1 cellular context compared by ENCODE assay signal in the genomic region with DNA sequence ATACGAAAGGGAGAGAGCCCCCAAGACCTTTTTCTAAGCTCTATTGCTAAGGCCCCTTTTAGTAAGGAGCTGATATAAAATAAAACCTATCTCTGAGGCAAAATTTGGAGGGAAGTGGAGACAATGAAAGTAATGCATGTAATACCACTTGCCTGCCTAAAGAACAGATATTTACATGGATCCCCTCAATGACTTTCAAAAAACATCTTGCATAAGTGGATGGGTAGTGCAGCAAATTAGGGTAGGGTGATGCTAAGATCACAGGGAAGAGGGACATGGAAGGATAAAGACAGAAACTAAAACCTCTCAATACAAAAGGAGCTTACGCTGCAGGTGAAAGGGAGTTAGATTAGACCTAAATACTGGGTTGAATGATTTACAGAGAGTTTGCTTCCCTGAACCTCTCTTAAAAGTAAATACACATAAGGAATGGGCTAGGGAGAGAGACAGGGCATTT.
TF ChIP-seq lines count a peak whose summit lies in the region.

No MANE protein-coding gene starts in this region.

TF ChIP-seq in GM12878, 131 proteins besides CTCF, POLR2A, EP300 and RAD21:
- no peak for TF ChIP-seq ZNF622 (IDR thresholded peaks at IDR 0.05)
- 0 out of 2 replicates have a peak, but pooled peaks have one; percentile 26 for TF ChIP-seq MTA3 (IDR thresholded peaks at IDR 0.05; ENCODE audit: borderline replicate concordance, low read length)
- TF ChIP-seq, protein P1, sequence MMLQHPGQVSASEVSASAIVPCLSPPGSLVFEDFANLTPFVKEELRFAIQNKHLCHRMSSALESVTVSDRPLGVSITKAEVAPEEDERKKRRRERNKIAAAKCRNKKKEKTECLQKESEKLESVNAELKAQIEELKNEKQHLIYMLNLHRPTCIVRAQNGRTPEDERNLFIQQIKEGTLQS (IDR thresholded peaks at IDR 0.05; ENCODE audit: borderline replicate concordance, extremely low read depth, low read depth, low read length): no peak
- TF ChIP-seq, protein P2, sequence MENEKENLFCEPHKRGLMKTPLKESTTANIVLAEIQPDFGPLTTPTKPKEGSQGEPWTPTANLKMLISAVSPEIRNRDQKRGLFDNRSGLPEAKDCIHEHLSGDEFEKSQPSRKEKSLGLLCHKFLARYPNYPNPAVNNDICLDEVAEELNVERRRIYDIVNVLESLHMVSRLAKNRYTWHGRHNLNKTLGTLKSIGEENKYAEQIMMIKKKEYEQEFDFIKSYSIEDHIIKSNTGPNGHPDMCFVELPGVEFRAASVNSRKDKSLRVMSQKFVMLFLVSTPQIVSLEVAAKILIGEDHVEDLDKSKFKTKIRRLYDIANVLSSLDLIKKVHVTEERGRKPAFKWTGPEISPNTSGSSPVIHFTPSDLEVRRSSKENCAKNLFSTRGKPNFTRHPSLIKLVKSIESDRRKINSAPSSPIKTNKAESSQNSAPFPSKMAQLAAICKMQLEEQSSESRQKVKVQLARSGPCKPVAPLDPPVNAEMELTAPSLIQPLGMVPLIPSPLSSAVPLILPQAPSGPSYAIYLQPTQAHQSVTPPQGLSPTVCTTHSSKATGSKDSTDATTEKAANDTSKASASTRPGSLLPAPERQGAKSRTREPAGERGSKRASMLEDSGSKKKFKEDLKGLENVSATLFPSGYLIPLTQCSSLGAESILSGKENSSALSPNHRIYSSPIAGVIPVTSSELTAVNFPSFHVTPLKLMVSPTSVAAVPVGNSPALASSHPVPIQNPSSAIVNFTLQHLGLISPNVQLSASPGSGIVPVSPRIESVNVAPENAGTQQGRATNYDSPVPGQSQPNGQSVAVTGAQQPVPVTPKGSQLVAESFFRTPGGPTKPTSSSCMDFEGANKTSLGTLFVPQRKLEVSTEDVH (IDR thresholded peaks at IDR 0.05; ENCODE audit: low read depth, partially characterized antibody): no peak
- 0 out of 2 replicates have a peak, but pooled peaks have one; percentile 34 for TF ChIP-seq PML (IDR thresholded peaks at IDR 0.05; ENCODE audit: low read length)
- 0 out of 2 replicates have a peak, but pooled peaks have one; percentile 13 for TF ChIP-seq POLR2AphosphoS2 (IDR thresholded peaks at IDR 0.05; ENCODE audit: low read depth, low read length)
TF ChIP-seq in GM12878: peak in this region for 3.
